ENCODE assay signal across 21 cellular contexts in the genomic region with DNA sequence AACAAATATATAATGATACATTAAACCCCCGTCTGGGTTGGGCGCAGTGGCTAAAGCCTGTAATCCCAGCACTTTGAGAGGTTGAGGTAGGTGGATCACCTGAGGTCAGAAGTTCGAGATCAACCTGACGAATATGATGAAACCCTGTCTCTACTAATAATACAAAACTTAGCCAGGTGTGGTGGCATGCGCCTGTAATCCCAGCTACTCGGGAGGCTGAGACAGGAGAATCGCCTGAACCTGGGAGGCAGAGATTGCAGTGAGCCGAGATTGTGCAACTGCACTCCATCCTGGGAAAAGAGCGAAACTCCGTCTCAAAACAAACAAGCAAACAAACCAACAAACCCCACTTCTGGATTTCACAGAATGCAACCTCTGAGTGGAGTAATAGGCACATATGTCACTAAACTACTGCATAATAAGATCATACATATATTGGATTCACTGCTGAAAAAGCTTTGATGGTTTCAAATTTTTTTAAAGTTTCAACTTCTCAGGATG.
"Had no signal": no experiment of that assay in that cellular context is flagged by ENCODE, and none has a peak within 500 bp of the region (broad histone marks: within the 10 kb centered on the region; RNA-seq: fewer than 3 reads in every experiment).

No MANE protein-coding gene starts in this region.

- H3K4me1 Mint-ChIP-seq: immature natural killer cell had no signal

- H3K4me3 ChIP-seq: coronary artery, gastrocnemius medialis, heart right ventricle, left lung, lung, neural progenitor cell, ovary, right atrium auricular region, stomach, thoracic aorta, transverse colon had no signal

- H3K27ac Mint-ChIP-seq: endodermal cell; immature natural killer cell; natural killer cell treated with Interleukin-12 subunit alpha and Interleukin-12 subunit beta and Interleukin-15 and Interleukin-18, amount 100 ng/mL, for 72 hours; neural progenitor cell had no signal

- H3K36me3 Mint-ChIP-seq: immature natural killer cell; natural killer cell treated with Interleukin-12 subunit alpha and Interleukin-12 subunit beta and Interleukin-15 and Interleukin-18, amount 100 ng/mL, for 72 hours; neural progenitor cell had no signal

- DNase-seq: effector CD4-positive, alpha-beta T cell; endodermal cell; gastrocnemius medialis; heart right ventricle; immature natural killer cell; left lung; midbrain; nucleus accumbens; ovary; small intestine; stimulated activated CD4-positive, alpha-beta T cell treated with anti-CD3 and anti-CD28 coated beads, Interleukin-12 subunit alpha, Interleukin-12 subunit beta, amount 100 ng/mL, for 4 hours; stimulated activated naive CD4-positive, alpha-beta T cell; stomach; substantia nigra; transverse colon had no signal

- H3K9me3 ChIP-seq: gastrocnemius medialis, heart right ventricle, left lung, ovary, right atrium auricular region, stomach, thoracic aorta, transverse colon had no signal

- H3K4me3 Mint-ChIP-seq: endodermal cell; immature natural killer cell; natural killer cell treated with Interleukin-12 subunit alpha and Interleukin-12 subunit beta and Interleukin-15 and Interleukin-18, amount 100 ng/mL, for 72 hours; neural progenitor cell had no signal

- H2AFZ ChIP-seq: neural progenitor cell had no signal

- H3K4me2 ChIP-seq: neural progenitor cell had no signal

- H3K27ac ChIP-seq: coronary artery, gastrocnemius medialis, heart right ventricle, left lung, neural progenitor cell, ovary, right atrium auricular region, stomach, thoracic aorta, transverse colon had no signal

- H3K4me1 ChIP-seq: gastrocnemius medialis, heart right ventricle, left lung, neural progenitor cell, right atrium auricular region, stomach, transverse colon had no signal

- H3K9me3 Mint-ChIP-seq: endodermal cell; natural killer cell treated with Interleukin-12 subunit alpha and Interleukin-12 subunit beta and Interleukin-15 and Interleukin-18, amount 100 ng/mL, for 72 hours; neural progenitor cell had no signal

- H3K27me3 ChIP-seq: gastrocnemius medialis, heart right ventricle, left lung, neural progenitor cell, ovary, right atrium auricular region, stomach, transverse colon had no signal

- H3K9ac ChIP-seq: neural progenitor cell had no signal

- H3K36me3 ChIP-seq: gastrocnemius medialis, heart right ventricle, left lung, neural progenitor cell, ovary, right atrium auricular region, stomach, thoracic aorta, transverse colon had no signal

- ATAC-seq: gastrocnemius medialis; heart right ventricle; left lung; natural killer cell treated with Interleukin-12 subunit alpha and Interleukin-12 subunit beta and Interleukin-15 and Interleukin-18, amount 100 ng/mL, for 72 hours had no signal

- H3K27me3 Mint-ChIP-seq: natural killer cell treated with Interleukin-12 subunit alpha and Interleukin-12 subunit beta and Interleukin-15 and Interleukin-18, amount 100 ng/mL, for 72 hours had no signal
